Comparison of ENCODE assay signal across 1 cellular context in the genomic region with DNA sequence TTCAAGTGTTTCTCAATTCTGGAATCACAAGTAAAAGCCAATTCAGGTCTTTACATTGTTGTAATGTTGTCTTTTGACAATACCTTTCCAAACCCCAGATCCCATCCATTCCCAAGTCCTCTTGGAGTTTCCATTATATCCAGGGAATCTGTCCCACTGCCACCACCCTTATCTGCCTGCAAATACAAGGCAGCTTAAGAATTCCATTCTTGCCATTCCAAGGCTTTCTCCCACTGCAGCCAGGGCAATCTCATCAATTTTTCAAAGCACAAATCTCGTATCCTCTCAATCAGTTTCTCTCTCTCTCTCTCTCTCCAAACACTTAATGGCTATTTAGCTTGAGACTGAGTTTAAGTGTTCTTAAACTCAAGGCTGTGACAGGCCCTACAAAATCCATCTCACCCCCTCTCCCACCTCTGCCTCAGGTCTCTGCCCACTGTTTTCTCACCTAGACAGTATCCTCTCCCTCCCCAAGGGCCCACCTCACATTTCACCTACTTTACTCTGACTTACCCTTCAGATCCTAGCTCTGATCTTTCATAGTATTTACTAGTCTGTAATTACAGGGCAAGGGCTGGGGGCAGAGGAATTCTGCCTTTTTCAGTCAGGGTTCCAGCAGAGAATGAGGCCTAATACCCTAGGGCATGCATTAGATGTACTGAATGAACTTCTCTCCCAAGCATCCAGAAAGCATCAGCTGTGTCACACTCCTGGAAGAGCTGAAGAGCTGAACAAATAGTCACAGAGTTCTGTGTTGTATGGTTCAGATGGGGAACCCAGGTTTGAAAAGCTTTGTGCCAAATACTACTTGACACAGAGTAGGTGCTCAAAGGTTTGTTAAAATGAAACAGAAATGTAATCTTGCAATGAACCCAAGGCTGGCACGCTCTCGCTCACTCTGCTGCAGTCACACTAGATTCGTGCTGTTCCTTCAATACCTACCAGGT.
TF ChIP-seq lines count a peak whose summit lies in the region.

No MANE protein-coding gene starts in this region.

TF ChIP-seq in GM23338, 12 proteins besides CTCF, POLR2A, EP300 and RAD21 (continued from another document):
- no peak for TF ChIP-seq ZNF331 (CRISPR knock-in tag; IDR thresholded peaks at IDR 0.05; ENCODE audit: low read depth)
- no peak for TF ChIP-seq NANOG (IDR thresholded peaks at IDR 0.05; ENCODE audit: borderline replicate concordance)
- TF ChIP-seq ZNF114 (CRISPR knock-in tag; IDR thresholded peaks at IDR 0.05), result no peak
- TF ChIP-seq EZH2phosphoT487 (IDR thresholded peaks at IDR 0.05; ENCODE audit: unreplicated experiment), result no peak
- TF ChIP-seq STAT1 (IDR thresholded peaks at IDR 0.05; ENCODE audit: unreplicated experiment), result no peak
- no peak for TF ChIP-seq EZH2 (IDR thresholded peaks at IDR 0.05; ENCODE audit: low read depth, unreplicated experiment)
- TF ChIP-seq, protein P1, sequence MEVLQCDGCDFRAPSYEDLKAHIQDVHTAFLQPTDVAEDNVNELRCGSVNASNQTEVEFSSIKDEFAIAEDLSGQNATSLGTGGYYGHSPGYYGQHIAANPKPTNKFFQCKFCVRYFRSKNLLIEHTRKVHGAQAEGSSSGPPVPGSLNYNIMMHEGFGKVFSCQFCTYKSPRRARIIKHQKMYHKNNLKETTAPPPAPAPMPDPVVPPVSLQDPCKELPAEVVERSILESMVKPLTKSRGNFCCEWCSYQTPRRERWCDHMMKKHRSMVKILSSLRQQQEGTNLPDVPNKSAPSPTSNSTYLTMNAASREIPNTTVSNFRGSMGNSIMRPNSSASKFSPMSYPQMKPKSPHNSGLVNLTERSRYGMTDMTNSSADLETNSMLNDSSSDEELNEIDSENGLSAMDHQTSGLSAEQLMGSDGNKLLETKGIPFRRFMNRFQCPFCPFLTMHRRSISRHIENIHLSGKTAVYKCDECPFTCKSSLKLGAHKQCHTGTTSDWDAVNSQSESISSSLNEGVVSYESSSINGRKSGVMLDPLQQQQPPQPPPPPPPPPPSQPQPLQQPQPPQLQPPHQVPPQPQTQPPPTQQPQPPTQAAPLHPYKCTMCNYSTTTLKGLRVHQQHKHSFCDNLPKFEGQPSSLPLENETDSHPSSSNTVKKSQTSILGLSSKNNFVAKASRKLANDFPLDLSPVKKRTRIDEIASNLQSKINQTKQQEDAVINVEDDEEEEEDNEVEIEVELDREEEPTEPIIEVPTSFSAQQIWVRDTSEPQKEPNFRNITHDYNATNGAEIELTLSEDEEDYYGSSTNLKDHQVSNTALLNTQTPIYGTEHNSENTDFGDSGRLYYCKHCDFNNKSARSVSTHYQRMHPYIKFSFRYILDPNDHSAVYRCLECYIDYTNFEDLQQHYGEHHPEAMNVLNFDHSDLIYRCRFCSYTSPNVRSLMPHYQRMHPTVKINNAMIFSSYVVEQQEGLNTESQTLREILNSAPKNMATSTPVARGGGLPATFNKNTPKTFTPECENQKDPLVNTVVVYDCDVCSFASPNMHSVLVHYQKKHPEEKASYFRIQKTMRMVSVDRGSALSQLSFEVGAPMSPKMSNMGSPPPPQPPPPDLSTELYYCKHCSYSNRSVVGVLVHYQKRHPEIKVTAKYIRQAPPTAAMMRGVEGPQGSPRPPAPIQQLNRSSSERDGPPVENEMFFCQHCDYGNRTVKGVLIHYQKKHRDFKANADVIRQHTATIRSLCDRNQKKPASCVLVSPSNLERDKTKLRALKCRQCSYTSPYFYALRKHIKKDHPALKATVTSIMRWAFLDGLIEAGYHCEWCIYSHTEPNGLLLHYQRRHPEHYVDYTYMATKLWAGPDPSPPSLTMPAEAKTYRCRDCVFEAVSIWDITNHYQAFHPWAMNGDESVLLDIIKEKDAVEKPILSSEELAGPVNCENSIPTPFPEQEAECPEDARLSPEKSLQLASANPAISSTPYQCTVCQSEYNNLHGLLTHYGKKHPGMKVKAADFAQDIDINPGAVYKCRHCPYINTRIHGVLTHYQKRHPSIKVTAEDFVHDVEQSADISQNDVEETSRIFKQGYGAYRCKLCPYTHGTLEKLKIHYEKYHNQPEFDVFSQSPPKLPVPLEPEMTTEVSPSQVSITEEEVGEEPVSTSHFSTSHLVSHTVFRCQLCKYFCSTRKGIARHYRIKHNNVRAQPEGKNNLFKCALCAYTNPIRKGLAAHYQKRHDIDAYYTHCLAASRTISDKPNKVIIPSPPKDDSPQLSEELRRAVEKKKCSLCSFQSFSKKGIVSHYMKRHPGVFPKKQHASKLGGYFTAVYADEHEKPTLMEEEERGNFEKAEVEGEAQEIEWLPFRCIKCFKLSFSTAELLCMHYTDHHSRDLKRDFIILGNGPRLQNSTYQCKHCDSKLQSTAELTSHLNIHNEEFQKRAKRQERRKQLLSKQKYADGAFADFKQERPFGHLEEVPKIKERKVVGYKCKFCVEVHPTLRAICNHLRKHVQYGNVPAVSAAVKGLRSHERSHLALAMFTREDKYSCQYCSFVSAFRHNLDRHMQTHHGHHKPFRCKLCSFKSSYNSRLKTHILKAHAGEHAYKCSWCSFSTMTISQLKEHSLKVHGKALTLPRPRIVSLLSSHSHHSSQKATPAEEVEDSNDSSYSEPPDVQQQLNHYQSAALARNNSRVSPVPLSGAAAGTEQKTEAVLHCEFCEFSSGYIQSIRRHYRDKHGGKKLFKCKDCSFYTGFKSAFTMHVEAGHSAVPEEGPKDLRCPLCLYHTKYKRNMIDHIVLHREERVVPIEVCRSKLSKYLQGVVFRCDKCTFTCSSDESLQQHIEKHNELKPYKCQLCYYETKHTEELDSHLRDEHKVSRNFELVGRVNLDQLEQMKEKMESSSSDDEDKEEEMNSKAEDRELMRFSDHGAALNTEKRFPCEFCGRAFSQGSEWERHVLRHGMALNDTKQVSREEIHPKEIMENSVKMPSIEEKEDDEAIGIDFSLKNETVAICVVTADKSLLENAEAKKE (CRISPR knock-in tag; IDR thresholded peaks at IDR 0.05), result no peak
- no peak for TF ChIP-seq REST (IDR thresholded peaks at IDR 0.05; ENCODE audit: unreplicated experiment)
- no peak for TF ChIP-seq JUNB (IDR thresholded peaks at IDR 0.05; ENCODE audit: unreplicated experiment)
- no peak for TF ChIP-seq POLR2AphosphoS5 (IDR thresholded peaks at IDR 0.05; ENCODE audit: low read depth)
- TF ChIP-seq CREB1 (CRISPR knock-in tag; IDR thresholded peaks at IDR 0.05; ENCODE audit: low read depth), result no peak
TF ChIP-seq in GM23338: peak in this region for 0.
